In the genomic region with DNA sequence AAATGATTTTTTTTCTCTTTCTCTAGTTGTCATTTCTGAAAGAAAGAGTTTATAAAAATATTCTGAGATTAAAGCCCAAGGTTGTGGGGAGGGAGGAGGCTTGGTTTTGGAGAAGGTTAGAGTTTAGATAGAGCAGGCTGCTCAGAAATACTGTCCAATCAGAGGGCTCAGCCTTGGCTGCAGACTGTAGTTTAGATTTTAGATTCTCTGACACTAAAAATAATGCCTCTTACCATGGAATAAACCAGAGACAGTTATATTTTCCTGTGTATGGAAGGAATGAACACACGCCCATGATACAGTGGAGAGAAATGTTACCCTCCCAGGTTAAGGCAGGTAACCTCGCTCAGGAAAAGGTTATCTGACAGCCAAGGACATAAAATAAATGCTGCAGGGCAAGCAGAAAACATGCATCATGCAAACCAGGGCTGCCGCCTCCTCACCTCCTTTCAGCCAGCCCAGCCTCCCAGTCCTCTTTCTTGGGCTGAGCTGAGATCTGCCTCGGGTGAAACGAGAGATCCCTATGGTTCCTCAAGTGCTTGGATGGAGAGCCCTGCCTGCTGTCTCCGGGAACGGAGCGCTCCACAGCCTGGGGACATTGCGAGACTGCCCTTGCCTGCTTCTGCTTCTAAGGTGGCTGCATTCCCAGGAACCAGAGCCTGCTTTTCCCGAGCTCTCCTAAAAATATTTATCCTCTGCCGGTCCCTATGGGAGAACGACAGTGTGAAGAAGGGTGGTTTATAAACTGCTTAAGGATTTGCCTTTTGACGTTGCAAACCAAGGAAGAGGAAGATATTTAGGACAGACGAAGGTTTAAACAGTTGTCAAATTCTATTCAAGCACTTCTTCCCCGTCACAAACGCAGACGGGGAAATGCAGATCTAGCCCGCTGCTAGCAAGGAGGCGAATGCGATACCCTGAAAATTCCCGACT, we compare ENCODE assay signal across 8 cellular contexts. TPM values are rescaled to one million over a fixed set of nuclear protein-coding genes. Genes with fewer than 3 reads are reported as not detected.
A peak's percentile ranks its signal among the peaks of the same experiment; 100 is the strongest.
DNase-seq lines count a peak whose midpoint lies in the region; ATAC-seq and TF ChIP-seq lines count a peak whose summit lies in the region.

No MANE protein-coding gene starts in this region.

- peaks cover 0 to 19% (median 9%) of the 10 kb centered on the region in 4 donors for H3K4me1 ChIP-seq in liver (ENCODE audit: control insufficient read depth in 4 of 4, insufficient read depth in 4 of 4, low read length in 3 of 4)

- peak overlapping the region; percentile 91 for H3K4me3 ChIP-seq in coronary artery
- H3K4me3 ChIP-seq in liver (ENCODE audit: low read depth in 1 of 3, low read length in 3 of 3): peak overlapping the region; percentile 77 to 92 (median 92)

- no peak for TF ChIP-seq RAD21 in liver (IDR thresholded peaks at IDR 0.05)

- H3K9ac ChIP-seq in liver (ENCODE audit: low read depth in 1 of 2, low read length in 2 of 2): peak overlapping the region; percentile 36 to 64

- peak; percentile 8 for ATAC-seq in HG03354 (IDR thresholded peaks at IDR 0.05; ENCODE audit: poor library complexity, severe bottlenecking, unreplicated experiment)

- H3K27me3 ChIP-seq in liver (ENCODE audit: control insufficient read depth in 4 of 4, insufficient read depth in 4 of 4, low read length in 3 of 4): no peaks in the 10 kb centered on the region

- WGBS in liver: 2% methylated on average over 21 of the region's 21 CpGs

- TF ChIP-seq CTCF in coronary artery (IDR thresholded peaks at IDR 0.05) (no peak), liver (IDR thresholded peaks at IDR 0.05; ENCODE audit: low read depth, low read length, missing input control) (no peak)

- H3K36me3 ChIP-seq in liver (ENCODE audit: control insufficient read depth in 4 of 4, insufficient read depth in 3 of 4, low read depth in 1 of 4, low read length in 3 of 4): peaks cover 0 to 1% (median 0%) of the 10 kb centered on the region in 4 donors

- H3K27ac ChIP-seq in coronary artery (peak overlapping the region; percentile 80 to 96), liver (ENCODE audit: low read depth in 1 of 2, low read length in 2 of 2) (peak overlapping the region; percentile 72 to 80)

- H3K9me3 ChIP-seq in liver (ENCODE audit: control insufficient read depth in 4 of 4, low read length in 3 of 4): no peaks in the 10 kb centered on the region

- peak; percentile 39 for DNase-seq in SIG-M5 treated with dmso at 0.1 percent for 504 hours (lab: John Stamatoyannopoulos, UW; ENCODE audit: unreplicated experiment)
- DNase-seq in SIG-M5 (lab: John Stamatoyannopoulos, UW): no peak
- DNase-seq in SW480 (ENCODE audit: low spot score): peak; percentile 52
- peak; percentile 81 for DNase-seq in coronary artery (ENCODE audit: low spot score)
- peak; percentile 3 for DNase-seq in stimulated activated naive CD4-positive, alpha-beta T cell treated with Interleukin-2 at 50 U/mL for 16 hours (lab: John Stamatoyannopoulos, UW)
- DNase-seq in effector CD8-positive, alpha-beta T cell (lab: John Stamatoyannopoulos, UW): no peak

TF ChIP-seq in liver, 16 proteins besides CTCF, POLR2A, EP300 and RAD21:
- TF ChIP-seq FOXA1 (IDR thresholded peaks at IDR 0.05) (no peak), HNF4G (IDR thresholded peaks at IDR 0.05) (no peak), HNF4A (conservative IDR thresholded peaks at IDR 0.05) (no peak), JUND (IDR thresholded peaks at IDR 0.05) (no peak), NR2F2 (IDR thresholded peaks at IDR 0.05) (no peak), FOXA2 (IDR thresholded peaks at IDR 0.05) (no peak)
- TF ChIP-seq, protein P1, sequence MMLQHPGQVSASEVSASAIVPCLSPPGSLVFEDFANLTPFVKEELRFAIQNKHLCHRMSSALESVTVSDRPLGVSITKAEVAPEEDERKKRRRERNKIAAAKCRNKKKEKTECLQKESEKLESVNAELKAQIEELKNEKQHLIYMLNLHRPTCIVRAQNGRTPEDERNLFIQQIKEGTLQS (IDR thresholded peaks at IDR 0.05): no peak
- TF ChIP-seq, protein P2, sequence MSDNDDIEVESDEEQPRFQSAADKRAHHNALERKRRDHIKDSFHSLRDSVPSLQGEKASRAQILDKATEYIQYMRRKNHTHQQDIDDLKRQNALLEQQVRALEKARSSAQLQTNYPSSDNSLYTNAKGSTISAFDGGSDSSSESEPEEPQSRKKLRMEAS (IDR thresholded peaks at IDR 0.05): no peak

RNA-seq across cellular contexts. Expression of a gene that starts 0.8 kb away (rescaled TPM):
- total RNA-seq in liver: 10 to 100 TPM in 1 of 2 donors, 1 to 10 TPM in 1; 2.9 to 32.3 TPM
- 1 to 10 TPM; 1.1 to 2.0 TPM for polyA plus RNA-seq in liver

RNA-seq across cellular contexts. Expression of a gene that starts 40.5 kb away (rescaled TPM):
- total RNA-seq in liver: 10 to 100 TPM in 1 of 2 donors, 1 to 10 TPM in 1; 2.9 to 32.4 TPM
- 1 to 10 TPM; 1.5 to 2.2 TPM for polyA plus RNA-seq in liver

Comparison
In these comparisons a context has a peak if more than half of its experiments do, and no peak if none do; other contexts are left out.
1. DNase-seq: peak in SIG-M5 treated with dmso at 0.1 percent for 504 hours (single experiment), SW480 (single experiment), coronary artery (single experiment) and stimulated activated naive CD4-positive, alpha-beta T cell treated with Interleukin-2 at 50 U/mL for 16 hours (single experiment); none in SIG-M5 (single experiment) and effector CD8-positive, alpha-beta T cell (single experiment).